Comparison of ENCODE assay signal across 8 cellular contexts in the genomic region with DNA sequence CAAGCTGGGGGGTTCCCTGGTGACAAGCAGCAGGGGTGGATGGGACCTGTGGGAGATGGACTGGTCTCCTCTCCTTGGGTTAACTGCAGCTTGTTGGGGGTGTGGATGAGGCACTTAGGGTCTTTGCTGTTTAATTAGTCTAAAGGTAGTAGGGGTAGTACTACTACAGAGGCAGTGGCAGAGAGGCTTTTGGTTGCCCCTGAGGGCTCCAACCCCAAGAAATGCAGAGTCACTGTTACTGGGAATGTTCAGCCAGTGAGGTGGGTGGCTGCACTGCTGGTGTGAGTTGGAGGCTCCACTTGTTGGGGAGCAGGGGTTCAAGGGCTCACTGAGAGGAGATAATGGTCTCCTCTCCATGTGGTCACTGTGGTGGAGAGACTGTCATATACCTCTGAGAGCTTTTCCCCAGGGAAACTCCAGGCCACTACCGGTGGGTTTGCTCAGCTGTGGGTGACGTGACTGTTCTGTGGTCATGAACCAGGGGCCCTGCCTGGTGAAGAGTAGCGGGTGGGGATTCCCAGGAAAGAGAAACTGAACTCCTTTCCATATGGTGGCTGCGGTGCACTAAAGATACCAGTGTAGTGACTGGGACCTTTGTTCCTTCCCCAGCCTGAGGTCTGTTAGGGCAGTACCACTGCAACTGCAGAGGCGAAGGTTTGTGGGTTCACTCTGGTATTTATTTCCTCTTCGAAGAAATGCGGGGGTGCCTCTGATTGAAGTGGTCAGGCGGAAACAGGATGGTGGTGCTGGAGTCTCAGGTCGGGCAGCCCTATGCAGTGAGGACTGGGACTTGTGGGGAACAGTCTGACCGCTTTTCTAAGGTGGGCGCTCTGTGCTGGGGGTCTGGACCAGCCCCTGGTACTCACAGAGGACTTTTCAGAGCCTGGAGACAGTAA.
DNase-seq lines count a peak whose midpoint lies in the region; ATAC-seq and TF ChIP-seq lines count a peak whose summit lies in the region.

No MANE protein-coding gene starts in this region.

- intact Hi-C loops in sigmoid colon (cut with DNase I): no loop called here
- intact Hi-C loops in A673 (cut with micrococcal nuclease; ENCODE audit: unreplicated experiment): no loop called here

- H3K4me1 ChIP-seq in sigmoid colon: peaks cover 0 to 7% (median 4%) of the 10 kb centered on the region in 4 donors
- no peaks in the 10 kb centered on the region for H3K4me1 ChIP-seq in A673 (ENCODE audit: insufficient read depth, low read length, poor library complexity, severe bottlenecking)

- peaks cover 24% of the 10 kb centered on the region for H3K4me1 Mint-ChIP-seq in progenitor cell of endocrine pancreas (ENCODE audit: low read depth)

- peaks cover 6% of the 10 kb centered on the region for H3K27me3 Mint-ChIP-seq in progenitor cell of endocrine pancreas

- no peaks in the 10 kb centered on the region for H3K27me3 ChIP-seq in sigmoid colon
- no peaks in the 10 kb centered on the region for H3K27me3 ChIP-seq in A673 (replicated peaks; ENCODE audit: insufficient read depth, low read depth, low read length, poor library complexity)

- WGBS in sigmoid colon, 2 donors: 44 to 84% methylated on average over 11 of the region's 11 CpGs

- CTCF ChIA-PET in A673 (lab: Charles Lee) (interaction anchor here (0.5 kb wide), 1 partner anchor 74 kb away, joined by 3 read pairs; no protein-coding TSS in a partner anchor), HEK293T (lab: Yijun Ruan, JAX) (no interaction called here)

- H3K9me3 ChIP-seq in sigmoid colon (no peaks in the 10 kb centered on the region), A673 (ENCODE audit: low read depth, low read length, poor library complexity, severe bottlenecking) (no peaks in the 10 kb centered on the region)

- peaks cover 1% of the 10 kb centered on the region for H3K36me3 Mint-ChIP-seq in progenitor cell of endocrine pancreas (ENCODE audit: insufficient read depth)

- H3K4me3 ChIP-seq in sigmoid colon: no peak overlapping the region
- no peak overlapping the region for H3K4me3 ChIP-seq in A673 (ENCODE audit: low read depth, low read length, poor library complexity, severe bottlenecking)

- no TSS peak for BruUV-seq in A673 (replicated peaks; lab: Mats Ljungman, UMichigan)

- TF ChIP-seq CTCF in progenitor cell of endocrine pancreas (IDR thresholded peaks at IDR 0.05; ENCODE audit: unreplicated experiment): no peak
- TF ChIP-seq CTCF in sigmoid colon (IDR thresholded peaks at IDR 0.05): no peak
- TF ChIP-seq CTCF in A673 (conservative IDR thresholded peaks at IDR 0.05; ENCODE audit: low read depth, low read length): no peak

- no peak for TF ChIP-seq EP300 in sigmoid colon (IDR thresholded peaks at IDR 0.05)

- H3K27ac ChIP-seq in sigmoid colon: no peak overlapping the region
- H3K27ac ChIP-seq in A673 (ENCODE audit: low read depth, low read length, poor library complexity, severe bottlenecking): no peak overlapping the region

- H3K4me3 Mint-ChIP-seq in progenitor cell of endocrine pancreas (ENCODE audit: low read depth): no peak overlapping the region

- POLR2A ChIA-PET in A673 (lab: Charles Lee; ENCODE audit: low non-redundant PET) (no interaction called here), HEK293T (lab: Yijun Ruan, JAX) (no interaction called here)

- TF ChIP-seq POLR2A in sigmoid colon (IDR thresholded peaks at IDR 0.05): no peak

- peaks cover 16% of the 10 kb centered on the region for H3K9me3 Mint-ChIP-seq in progenitor cell of endocrine pancreas (ENCODE audit: low read depth)

- H3K36me3 ChIP-seq in sigmoid colon (no peaks in the 10 kb centered on the region), A673 (ENCODE audit: insufficient read depth, low read length, poor library complexity, severe bottlenecking) (no peaks in the 10 kb centered on the region)

- H3K27ac Mint-ChIP-seq in progenitor cell of endocrine pancreas: peak overlapping the region; percentile 22

- DNase-seq in A172 (ENCODE audit: low spot score) (peak; percentile 35), progenitor cell of endocrine pancreas (ENCODE audit: low spot score, unreplicated experiment) (no peak), sigmoid colon (no peak), A673 (ENCODE audit: low spot score) (no peak), HEK293T (ENCODE audit: extremely low spot score) (no peak)
- peak; percentile 42 to 80 for DNase-seq in activated CD8-positive, alpha-beta memory T cell treated with anti-CD3 and anti-CD28 coated beads for 4 hours (ENCODE audit: low read depth in 2 of 2)

- ATAC-seq in GM19467 (IDR thresholded peaks at IDR 0.05; ENCODE audit: unreplicated experiment) (peak; percentile 76), HG03565 (IDR thresholded peaks at IDR 0.05; ENCODE audit: unreplicated experiment) (peak; percentile 78)

TF ChIP-seq in HEK293T, 16 proteins besides CTCF, POLR2A, EP300 and RAD21:
- TF ChIP-seq L3MBTL2 (conservative IDR thresholded peaks at IDR 0.05) (no peak), LEF1 (IDR thresholded peaks at IDR 0.05; ENCODE audit: borderline replicate concordance) (no peak), TARDBP (IDR thresholded peaks at IDR 0.05) (no peak), CTBP1 (IDR thresholded peaks at IDR 0.05; ENCODE audit: borderline replicate concordance) (no peak), FOXM1 (IDR thresholded peaks at IDR 0.05; ENCODE audit: borderline replicate concordance) (no peak), HDGF (IDR thresholded peaks at IDR 0.05; ENCODE audit: borderline replicate concordance) (no peak)
- TF ChIP-seq, protein P1, sequence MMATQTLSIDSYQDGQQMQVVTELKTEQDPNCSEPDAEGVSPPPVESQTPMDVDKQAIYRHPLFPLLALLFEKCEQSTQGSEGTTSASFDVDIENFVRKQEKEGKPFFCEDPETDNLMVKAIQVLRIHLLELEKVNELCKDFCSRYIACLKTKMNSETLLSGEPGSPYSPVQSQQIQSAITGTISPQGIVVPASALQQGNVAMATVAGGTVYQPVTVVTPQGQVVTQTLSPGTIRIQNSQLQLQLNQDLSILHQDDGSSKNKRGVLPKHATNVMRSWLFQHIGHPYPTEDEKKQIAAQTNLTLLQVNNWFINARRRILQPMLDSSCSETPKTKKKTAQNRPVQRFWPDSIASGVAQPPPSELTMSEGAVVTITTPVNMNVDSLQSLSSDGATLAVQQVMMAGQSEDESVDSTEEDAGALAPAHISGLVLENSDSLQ (IDR thresholded peaks at IDR 0.05): no peak

Comparison
In these comparisons a context has a peak if more than half of its experiments do, and no peak if none do; other contexts are left out.
1. DNase-seq: peak in A172 (single experiment) and activated CD8-positive, alpha-beta memory T cell treated with anti-CD3 and anti-CD28 coated beads for 4 hours (2 of 2); none in progenitor cell of endocrine pancreas (single experiment), sigmoid colon (single experiment), A673 (single experiment) and HEK293T (single experiment).